ENCODE assay signal across 27 cellular contexts in the genomic region with DNA sequence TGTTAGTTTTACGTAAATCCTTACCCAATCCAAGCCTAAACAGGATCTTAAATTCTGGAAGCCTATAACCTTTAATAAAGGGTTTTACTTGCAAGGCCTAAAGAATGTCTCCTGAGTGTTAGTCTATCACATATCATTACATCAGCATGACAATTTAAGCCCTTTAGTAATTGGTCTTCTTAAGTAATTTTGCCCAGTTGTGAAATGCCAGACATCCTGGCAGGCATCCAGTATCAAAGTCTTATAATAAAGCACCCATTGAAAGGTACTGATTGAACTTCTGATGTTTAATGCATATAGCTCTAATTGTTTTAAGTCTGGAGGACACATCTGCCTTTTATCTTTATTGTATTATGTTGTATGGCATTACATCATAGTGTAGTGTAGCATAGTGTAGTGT.
DNase-seq lines count a peak whose midpoint lies in the region; TF ChIP-seq lines count a peak whose summit lies in the region.
"Had no signal": no experiment of that assay in that cellular context is flagged by ENCODE, and none has a peak within 500 bp of the region (broad histone marks: within the 10 kb centered on the region; RNA-seq: fewer than 3 reads in every experiment).

No MANE protein-coding gene starts in this region.

- H3K4me3 ChIP-seq in choroid plexus epithelial cell (ENCODE audit: low read depth, low read length) (no peak overlapping the region), retinal pigment epithelial cell (ENCODE audit: low read length) (no peak overlapping the region)
- H3K4me3 ChIP-seq: adrenal gland, heart left ventricle, neural progenitor cell, pancreas, right atrium auricular region, smooth muscle cell, testis had no signal

- DNase-seq in DMS 273 (lab: John Stamatoyannopoulos, UW; ENCODE audit: unreplicated experiment): peak; percentile 0
- DNase-seq in DMS 273 treated with DMSO at 0.1 percent for 48 hours (lab: John Stamatoyannopoulos, UW): no peak
- peak; percentile 82 for DNase-seq in NCI-H748 treated with DMSO at 0.1 percent for 48 hours (lab: John Stamatoyannopoulos, UW)
- peak; percentile 22 for DNase-seq in choroid plexus epithelial cell (ENCODE audit: low read depth)
- peak; percentile 97 for DNase-seq in retinal pigment epithelial cell (ENCODE audit: low read depth)
- DNase-seq in pons (ENCODE audit: low spot score): no peak
- DNase-seq in RWPE1 (ENCODE audit: low spot score): no peak
- no peak for DNase-seq in 8988T
- DNase-seq: activated CD4-positive, alpha-beta memory T cell treated with anti-CD3 and anti-CD28 coated beads for 36 hours; activated CD4-positive, alpha-beta T cell treated with anti-CD3 and anti-CD28 coated beads for 1 hour; activated naive CD4-positive, alpha-beta T cell; adrenal gland; Calu3; dermis blood vessel endothelial cell; heart left ventricle; KG1; kidney; left ventricle myocardium superior; NCI-H2081 treated with DMSO at 0.1 percent for 48 hours; pancreas; Right ventricle myocardium superior; stimulated activated CD4-positive, alpha-beta T cell treated with anti-CD3 and anti-CD28 coated beads, Interleukin-1b, Interleukin-23, amount 100 ng/mL, for 48 hours; testis had no signal

- CTCF ChIA-PET in RWPE1 (lab: Yijun Ruan, JAX): no interaction called here

- POLR2A ChIA-PET in RWPE1 (lab: Yijun Ruan, JAX; ENCODE audit: low non-redundant PET): no interaction called here

- TF ChIP-seq CTCF in choroid plexus epithelial cell (conservative IDR thresholded peaks at IDR 0.05; ENCODE audit: low read depth, low read length) (no peak), retinal pigment epithelial cell (conservative IDR thresholded peaks at IDR 0.05; ENCODE audit: low read depth, low read length) (no peak), RWPE1 (conservative IDR thresholded peaks at IDR 0.05; ENCODE audit: low read depth) (no peak)

- no peak overlapping the region for H3K27ac ChIP-seq in RWPE1
- H3K27ac ChIP-seq: 22Rv1, adrenal gland, heart left ventricle, neural progenitor cell, pancreas, right atrium auricular region, testis had no signal

Comparison
In these comparisons a context has a peak if more than half of its experiments do, and no peak if none do; other contexts are left out.
1. DNase-seq: peak in DMS 273 (single experiment), NCI-H748 treated with DMSO at 0.1 percent for 48 hours (single experiment), choroid plexus epithelial cell (single experiment) and retinal pigment epithelial cell (single experiment); none in DMS 273 treated with DMSO at 0.1 percent for 48 hours (single experiment), pons (single experiment), RWPE1 (single experiment) and 8988T (single experiment).